25 cellular contexts compared by ENCODE assay signal in the genomic region with DNA sequence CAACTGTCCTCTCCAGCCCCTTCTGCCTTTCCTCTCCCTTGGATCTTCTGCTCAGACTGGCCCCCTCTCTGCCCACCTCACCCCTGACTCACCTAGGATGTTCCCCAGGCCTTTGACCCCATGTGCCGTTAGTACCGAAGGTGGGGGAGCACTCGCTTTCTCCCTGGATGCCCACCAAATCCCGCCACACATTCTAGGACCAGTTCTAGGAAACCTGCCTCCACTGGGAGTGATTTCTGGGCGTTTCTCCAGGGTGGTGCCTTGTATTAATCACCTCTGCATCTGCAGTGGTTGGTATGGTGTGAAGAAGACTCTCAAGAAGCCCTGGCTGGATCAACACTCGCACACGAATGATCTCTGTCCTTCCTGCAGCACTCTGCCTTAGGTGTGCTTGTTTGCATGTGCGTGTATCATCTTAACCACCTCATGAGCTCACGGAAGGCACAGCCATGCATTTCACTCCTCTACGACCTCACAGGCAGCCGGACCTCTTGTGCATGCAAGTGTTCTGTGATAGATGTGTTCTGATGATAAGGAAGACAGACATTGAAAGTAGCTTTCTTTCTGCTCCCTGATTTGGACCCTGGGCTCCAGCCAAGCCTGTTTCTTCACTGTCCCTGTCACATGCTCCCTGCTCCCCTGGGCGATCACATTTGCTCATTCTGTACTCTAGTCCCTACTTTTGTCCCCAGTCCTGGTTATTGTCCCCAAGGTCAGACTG.
"Had no signal": no experiment of that assay in that cellular context is flagged by ENCODE, and none has a peak within 500 bp of the region (broad histone marks: within the 10 kb centered on the region; RNA-seq: fewer than 3 reads in every experiment).

No MANE protein-coding gene starts in this region.

- ATAC-seq: effector memory CD8-positive, alpha-beta T cell; heart left ventricle; naive thymus-derived CD8-positive, alpha-beta T cell; sciatic nerve had no signal

- H3K4me3 ChIP-seq: ascending aorta, heart left ventricle, upper lobe of right lung had no signal

- DNase-seq: activated CD4-positive, alpha-beta T cell treated with anti-CD3 and anti-CD28 coated beads for 48 hours; activated CD4-positive, alpha-beta T cell treated with anti-CD3 and anti-CD28 coated beads, Interleukin-2, amount 50 U/mL, for 48 hours; activated CD8-positive, alpha-beta memory T cell treated with anti-CD3 and anti-CD28 coated beads, Interleukin-2, amount 50 U/mL, for 4 hours; activated gamma-delta T cell; activated naive CD4-positive, alpha-beta T cell treated with anti-CD3 and anti-CD28 coated beads, Interleukin-2, amount 10 ng/mL, durations not matched to agents 7 days and 5 days; activated naive CD8-positive, alpha-beta T cell treated with anti-CD3 and anti-CD28 coated beads, Interleukin-2, amount 10 ng/mL, durations not matched to agents 7 days and 5 days; activated T-cell treated with anti-CD3 and anti-CD28 coated beads, Interleukin-2, amount 50 U/mL, for 24 hours; cortex of kidney; effector memory CD8-positive, alpha-beta T cell; foreskin fibroblast; heart left ventricle; hypothalamus; immature natural killer cell; naive thymus-derived CD8-positive, alpha-beta T cell; occipital lobe; small intestine; stimulated activated CD4-positive, alpha-beta T cell treated with anti-CD3 and anti-CD28 coated beads, Interleukin-4, amount 100 ng/mL, for 24 hours; substantia nigra; SW 1271; T-helper 9 cell; upper lobe of right lung had no signal

- H3K27ac ChIP-seq: ascending aorta, heart left ventricle, parathyroid adenoma, upper lobe of right lung, VCaP had no signal
